ENCODE assay signal across 8 cellular contexts in the genomic region with DNA sequence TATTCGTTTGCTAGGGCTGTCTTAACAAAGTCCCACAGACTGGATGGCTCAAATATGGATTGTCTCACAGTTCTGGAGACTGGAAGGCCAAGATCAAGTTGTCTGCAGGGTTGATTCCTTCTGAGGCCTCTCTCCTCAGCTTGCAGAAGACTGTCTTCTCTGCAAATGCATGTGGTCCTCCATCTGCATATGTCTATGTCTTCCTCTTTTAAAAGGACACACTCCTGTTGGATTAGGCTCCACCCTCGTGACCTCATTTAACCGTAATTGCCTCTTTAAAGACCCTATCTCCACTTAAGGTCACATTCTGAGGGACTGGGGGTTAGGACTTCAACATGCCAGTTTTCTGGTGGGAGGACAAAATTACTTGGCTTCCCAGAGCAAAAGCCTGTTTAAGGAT.
DNase-seq lines count a peak whose midpoint lies in the region; ATAC-seq, FAIRE-seq and TF ChIP-seq lines count a peak whose summit lies in the region.

No MANE protein-coding gene starts in this region.

- H3K9me3 Mint-ChIP-seq in natural killer cell treated with Interleukin-12 subunit alpha and Interleukin-12 subunit beta and Interleukin-15 and Interleukin-18, amount 100 ng/mL, for 72 hours: no peaks in the 10 kb centered on the region
- H3K9me3 Mint-ChIP-seq in natural killer cell: no peaks in the 10 kb centered on the region
- no peaks in the 10 kb centered on the region for H3K9me3 Mint-ChIP-seq in astrocyte (ENCODE audit: unreplicated experiment)

- H4K20me1 ChIP-seq in astrocyte (ENCODE audit: insufficient read depth, low read length): no peaks in the 10 kb centered on the region

- no peaks in the 10 kb centered on the region for H3K9me3 ChIP-seq in astrocyte (ENCODE audit: insufficient read depth, low read depth, low read length)
- no peaks in the 10 kb centered on the region for H3K9me3 ChIP-seq in muscle layer of duodenum (ENCODE audit: control insufficient read depth in 1 of 2, low read length in 2 of 2)

- TF ChIP-seq CTCF in natural killer cell (IDR thresholded peaks at IDR 0.05) (no peak), astrocyte (IDR thresholded peaks at IDR 0.05; ENCODE audit: insufficient read depth, low read depth, low read length) (no peak)

- peak overlapping the region; percentile 64 for H3K4me2 ChIP-seq in astrocyte (ENCODE audit: low read length)

- H2AFZ ChIP-seq in astrocyte (ENCODE audit: low read depth, low read length): peak overlapping the region; percentile 61

- H3K27ac ChIP-seq in astrocyte (ENCODE audit: low read depth, low read length) (peak overlapping the region; percentile 97), muscle layer of duodenum (ENCODE audit: low read length) (peak overlapping the region; percentile 76)

- no peaks in the 10 kb centered on the region for H3K36me3 Mint-ChIP-seq in natural killer cell treated with Interleukin-12 subunit alpha and Interleukin-12 subunit beta and Interleukin-15 and Interleukin-18, amount 100 ng/mL, for 72 hours
- H3K36me3 Mint-ChIP-seq in natural killer cell (no peaks in the 10 kb centered on the region), astrocyte (ENCODE audit: low read depth, unreplicated experiment) (peaks cover 8% of the 10 kb centered on the region)

- ATAC-seq in natural killer cell treated with Interleukin-12 subunit alpha and Interleukin-12 subunit beta and Interleukin-15 and Interleukin-18, amount 100 ng/mL, for 72 hours: no peak
- ATAC-seq in natural killer cell (no peak), HG03565 (IDR thresholded peaks at IDR 0.05; ENCODE audit: unreplicated experiment) (no peak)

- DNase-seq in natural killer cell treated with Interleukin-12 subunit alpha and Interleukin-12 subunit beta and Interleukin-15 and Interleukin-18, amount 100 ng/mL, for 72 hours (ENCODE audit: low spot score): no peak
- DNase-seq in natural killer cell (no peak), astrocyte (ENCODE audit: low read depth) (no peak), NCI-H748 (lab: John Stamatoyannopoulos, UW; ENCODE audit: unreplicated experiment) (no peak), nucleus accumbens (lab: John Stamatoyannopoulos, UW) (no peak)
- no peak for DNase-seq in central memory CD4-positive, alpha-beta T cell

- H3K79me2 ChIP-seq in astrocyte (ENCODE audit: insufficient read depth, low read length): no peaks in the 10 kb centered on the region

- H3K36me3 ChIP-seq in astrocyte (ENCODE audit: insufficient read depth, low read length) (no peaks in the 10 kb centered on the region), muscle layer of duodenum (ENCODE audit: control insufficient read depth in 1 of 2, insufficient read depth in 2 of 2, low read length in 2 of 2) (no peaks in the 10 kb centered on the region)

- H3K27me3 Mint-ChIP-seq in natural killer cell treated with Interleukin-12 subunit alpha and Interleukin-12 subunit beta and Interleukin-15 and Interleukin-18, amount 100 ng/mL, for 72 hours: peaks cover 0 to 2% of the 10 kb centered on the region in 2 donors
- no peaks in the 10 kb centered on the region for H3K27me3 Mint-ChIP-seq in natural killer cell (ENCODE audit: low read depth in 2 of 2)
- no peaks in the 10 kb centered on the region for H3K27me3 Mint-ChIP-seq in astrocyte (ENCODE audit: low read depth, unreplicated experiment)

- H3K4me1 ChIP-seq in astrocyte (ENCODE audit: insufficient read depth, low read length) (peaks cover 36% of the 10 kb centered on the region), muscle layer of duodenum (ENCODE audit: control insufficient read depth in 1 of 2, insufficient read depth in 2 of 2, low read length in 2 of 2) (peaks cover 4 to 31% of the 10 kb centered on the region in 2 donors)

- H3K4me3 Mint-ChIP-seq in natural killer cell treated with Interleukin-12 subunit alpha and Interleukin-12 subunit beta and Interleukin-15 and Interleukin-18, amount 100 ng/mL, for 72 hours: peak overlapping the region; percentile 41
- H3K4me3 Mint-ChIP-seq in natural killer cell (no peak overlapping the region), astrocyte (ENCODE audit: unreplicated experiment) (peak overlapping the region; percentile 60)

- no peaks in the 10 kb centered on the region for H3K27me3 ChIP-seq in astrocyte (ENCODE audit: insufficient read depth, low read length)
- no peaks in the 10 kb centered on the region for H3K27me3 ChIP-seq in muscle layer of duodenum (ENCODE audit: low read depth, low read length)

- H3K27ac Mint-ChIP-seq in natural killer cell treated with Interleukin-12 subunit alpha and Interleukin-12 subunit beta and Interleukin-15 and Interleukin-18, amount 100 ng/mL, for 72 hours: peak overlapping the region; percentile 83 to 87
- H3K27ac Mint-ChIP-seq in natural killer cell: no peak overlapping the region
- peak overlapping the region; percentile 99 for H3K27ac Mint-ChIP-seq in astrocyte (ENCODE audit: unreplicated experiment)

- H3K9ac ChIP-seq in astrocyte (ENCODE audit: low read length): peak overlapping the region; percentile 77

- no peak for FAIRE-seq in astrocyte (lab: Jason Lieb, UNC)

- intact Hi-C loops in natural killer cell (cut with micrococcal nuclease): no loop called here

- H3K4me3 ChIP-seq in astrocyte (ENCODE audit: insufficient read depth, low read depth, low read length): no peak overlapping the region
- no peak overlapping the region for H3K4me3 ChIP-seq in muscle layer of duodenum (ENCODE audit: low read depth in 1 of 2, low read length in 2 of 2)

- H3K4me1 Mint-ChIP-seq in natural killer cell treated with Interleukin-12 subunit alpha and Interleukin-12 subunit beta and Interleukin-15 and Interleukin-18, amount 100 ng/mL, for 72 hours (ENCODE audit: low read depth in 2 of 2): peaks cover 23 to 26% of the 10 kb centered on the region in 2 donors
- H3K4me1 Mint-ChIP-seq in natural killer cell: no peaks in the 10 kb centered on the region
- peaks cover 30% of the 10 kb centered on the region for H3K4me1 Mint-ChIP-seq in astrocyte (ENCODE audit: low read depth, unreplicated experiment)

Comparison
In these comparisons a context has a peak if more than half of its experiments do, and no peak if none do; other contexts are left out.
1. H3K27ac Mint-ChIP-seq: peak in natural killer cell treated with Interleukin-12 subunit alpha and Interleukin-12 subunit beta and Interleukin-15 and Interleukin-18, amount 100 ng/mL, for 72 hours (2 of 2) and astrocyte (single experiment); none in natural killer cell (0 of 2).